ENCODE assay signal across 21 cellular contexts in genomic region chr10:47400786-47401185, GRCh38. TPM values are rescaled to one million over a fixed set of nuclear protein-coding genes. Genes with fewer than 3 reads are reported as not detected.
A peak's percentile ranks its signal among the peaks of the same experiment; 100 is the strongest.
DNase-seq lines count a peak whose midpoint lies in the region; ATAC-seq and TF ChIP-seq lines count a peak whose summit lies in the region.
"Had no signal": no experiment of that assay in that cellular context is flagged by ENCODE, and none has a peak within 500 bp of the region (broad histone marks: within the 10 kb centered on the region; RNA-seq: fewer than 3 reads in every experiment).

No MANE protein-coding gene starts in this region.

- H3K9me2 ChIP-seq in MM.1S (replicated peaks; ENCODE audit: insufficient read depth, low read length): no peaks in the 10 kb centered on the region

- H4K20me1 ChIP-seq in MM.1S (ENCODE audit: insufficient read depth, low read length): no peaks in the 10 kb centered on the region
- H4K20me1 ChIP-seq: BLaER1 treated with 17β-estradiol and CSF1 and Interleukin-3, amounts not matched to agents 10 nM and 100 nM had no signal

- H3K79me2 ChIP-seq in MM.1S (ENCODE audit: low read length): no peaks in the 10 kb centered on the region

- no peaks in the 10 kb centered on the region for H3K4me1 ChIP-seq in MM.1S (ENCODE audit: low read length)
- H3K4me1 ChIP-seq: BLaER1 treated with 17β-estradiol and CSF1 and Interleukin-3, amounts not matched to agents 10 nM and 100 nM had no signal

- H3K9me3 ChIP-seq in MM.1S (replicated peaks; ENCODE audit: insufficient read depth, low read length): no peaks in the 10 kb centered on the region

- H3K36me3 ChIP-seq in MM.1S (replicated peaks; ENCODE audit: insufficient read depth, low read length): no peaks in the 10 kb centered on the region
- H3K36me3 ChIP-seq: BLaER1 treated with 17β-estradiol and CSF1 and Interleukin-3, amounts not matched to agents 10 nM and 100 nM had no signal

- H3K4me1 Mint-ChIP-seq in glutamatergic neuron (ENCODE audit: low read depth, unreplicated experiment) (peaks cover 17% of the 10 kb centered on the region), nephron (peaks cover 21% of the 10 kb centered on the region), type B pancreatic cell (ENCODE audit: unreplicated experiment) (peaks cover 32% of the 10 kb centered on the region)
- no peaks in the 10 kb centered on the region for H3K4me1 Mint-ChIP-seq in activated T-cell treated with anti-CD3 and anti-CD28 coated beads, Interleukin-2, amount 50 U/mL, for 4 hours (ENCODE audit: low read depth)

- no peaks in the 10 kb centered on the region for H3F3A ChIP-seq in MM.1S (ENCODE audit: insufficient read depth, low read length)

- no peak overlapping the region for H3K4me3 ChIP-seq in MM.1S (ENCODE audit: low read length)
- H3K4me3 ChIP-seq: A549; BLaER1 treated with 17β-estradiol and CSF1 and Interleukin-3, amounts not matched to agents 10 nM and 100 nM; GM12878 had no signal

- H3K4me3 Mint-ChIP-seq in glutamatergic neuron (ENCODE audit: unreplicated experiment): peak overlapping the region; percentile 25
- no peak overlapping the region for H3K4me3 Mint-ChIP-seq in nephron
- no peak overlapping the region for H3K4me3 Mint-ChIP-seq in type B pancreatic cell
- H3K4me3 Mint-ChIP-seq in activated T-cell treated with anti-CD3 and anti-CD28 coated beads, Interleukin-2, amount 50 U/mL, for 4 hours: no peak overlapping the region
- H3K4me3 Mint-ChIP-seq: CD8-positive, alpha-beta T cell; H9 had no signal

- no peak for ATAC-seq in activated T-cell treated with anti-CD3 and anti-CD28 coated beads, Interleukin-2, amount 50 U/mL, for 4 hours
- ATAC-seq in GM19328 (IDR thresholded peaks at IDR 0.05; ENCODE audit: unreplicated experiment): no peak
- ATAC-seq: A549; CD8-positive, alpha-beta T cell; GM12878; HepG2 had no signal

- no peak overlapping the region for H3K4me2 ChIP-seq in MM.1S (ENCODE audit: low read depth, low read length)
- H3K4me2 ChIP-seq: A549; BLaER1 treated with 17β-estradiol and CSF1 and Interleukin-3, amounts not matched to agents 10 nM and 100 nM had no signal

- DNase-seq in activated effector memory CD4-positive, alpha-beta T cell treated with anti-CD3 and anti-CD28 coated beads, Interleukin-2, amount 50 U/mL, for 16 hours: peak; percentile 27
- no peak for DNase-seq in activated effector memory CD4-positive, alpha-beta T cell treated with Interleukin-2 at 50 U/mL for 16 hours
- no peak for DNase-seq in glutamatergic neuron
- DNase-seq in type B pancreatic cell (ENCODE audit: extremely low spot score, unreplicated experiment): peak; percentile 18
- no peak for DNase-seq in activated T-cell treated with anti-CD3 and anti-CD28 coated beads, Interleukin-2, amount 50 U/mL, for 4 hours
- no peak for DNase-seq in MM.1S
- DNase-seq: CD8-positive, alpha-beta T cell; DMS 273 treated with DMSO at 0.1 percent for 48 hours; DMS53; DND-41; EL; H9 had no signal

- no peak overlapping the region for H3K27ac ChIP-seq in MM.1S (ENCODE audit: low read length)
- H3K27ac ChIP-seq: 22Rv1; BLaER1 treated with 17β-estradiol and CSF1 and Interleukin-3, amounts not matched to agents 10 nM and 100 nM had no signal

- peaks cover 9% of the 10 kb centered on the region for H3K27me3 Mint-ChIP-seq in glutamatergic neuron (ENCODE audit: unreplicated experiment)
- peaks cover 3% of the 10 kb centered on the region for H3K27me3 Mint-ChIP-seq in nephron (ENCODE audit: low read depth)
- no peaks in the 10 kb centered on the region for H3K27me3 Mint-ChIP-seq in type B pancreatic cell
- H3K27me3 Mint-ChIP-seq in activated T-cell treated with anti-CD3 and anti-CD28 coated beads, Interleukin-2, amount 50 U/mL, for 4 hours (ENCODE audit: low read depth): peaks cover 17% of the 10 kb centered on the region

- H3K27me3 ChIP-seq in MM.1S (replicated peaks; ENCODE audit: insufficient read depth, low read length): no peaks in the 10 kb centered on the region
- H3K27me3 ChIP-seq: BLaER1 treated with 17β-estradiol and CSF1 and Interleukin-3, amounts not matched to agents 10 nM and 100 nM had no signal

- H3K9me3 Mint-ChIP-seq in glutamatergic neuron (ENCODE audit: unreplicated experiment): peaks cover 12% of the 10 kb centered on the region
- H3K9me3 Mint-ChIP-seq in nephron: no peaks in the 10 kb centered on the region
- peaks cover 11% of the 10 kb centered on the region for H3K9me3 Mint-ChIP-seq in type B pancreatic cell
- no peaks in the 10 kb centered on the region for H3K9me3 Mint-ChIP-seq in activated T-cell treated with anti-CD3 and anti-CD28 coated beads, Interleukin-2, amount 50 U/mL, for 4 hours
- H3K9me3 Mint-ChIP-seq: CD8-positive, alpha-beta T cell; H9 had no signal

- H3K36me3 Mint-ChIP-seq in glutamatergic neuron (ENCODE audit: unreplicated experiment) (peaks cover 5% of the 10 kb centered on the region), nephron (ENCODE audit: low read depth) (no peaks in the 10 kb centered on the region), type B pancreatic cell (peaks cover 3% of the 10 kb centered on the region)
- H3K36me3 Mint-ChIP-seq in activated T-cell treated with anti-CD3 and anti-CD28 coated beads, Interleukin-2, amount 50 U/mL, for 4 hours (ENCODE audit: insufficient read depth): no peaks in the 10 kb centered on the region
- H3K36me3 Mint-ChIP-seq: CD8-positive, alpha-beta T cell had no signal

- H3K9ac ChIP-seq in MM.1S (ENCODE audit: low read length): no peak overlapping the region
- H3K9ac ChIP-seq: BLaER1 treated with 17β-estradiol and CSF1 and Interleukin-3, amounts not matched to agents 10 nM and 100 nM had no signal

- no peak overlapping the region for H2AFZ ChIP-seq in MM.1S (ENCODE audit: low read length)

- no peak for TF ChIP-seq CTCF in glutamatergic neuron (IDR thresholded peaks at IDR 0.05; ENCODE audit: partially characterized antibody, unreplicated experiment)
- no peak for TF ChIP-seq CTCF in nephron (IDR thresholded peaks at IDR 0.05; ENCODE audit: unreplicated experiment in 3 of 3)
- no peak for TF ChIP-seq CTCF in type B pancreatic cell (conservative IDR thresholded peaks at IDR 0.05)
- TF ChIP-seq CTCF in MM.1S (IDR thresholded peaks at IDR 0.05; ENCODE audit: low read length): no peak

- H3K27ac Mint-ChIP-seq in glutamatergic neuron (ENCODE audit: unreplicated experiment) (no peak overlapping the region), nephron (peak overlapping the region; percentile 32 to 97 (median 60)), type B pancreatic cell (no peak overlapping the region)
- H3K27ac Mint-ChIP-seq: CD8-positive, alpha-beta T cell; H9 had no signal

RNA-seq across cellular contexts. Expression of gene ZNF488, which starts 16.7 kb away (rescaled TPM):
- total RNA-seq in glutamatergic neuron (ENCODE audit: unreplicated experiment) (3.3 TPM), type B pancreatic cell (ENCODE audit: low replicate concordance) (4.0 and 4.9 TPM in 2 replicates)
- total RNA-seq in activated T-cell treated with anti-CD3 and anti-CD28 coated beads, Interleukin-2, amount 50 U/mL, for 4 hours: under 1 TPM in 1 of 3 donors, not detected in 2; 0.10 TPM
- total RNA-seq: CD8-positive, alpha-beta T cell; G401; GM12878 had no signal

RNA-seq across cellular contexts. Expression of gene RBP3, which starts 52.6 kb away (rescaled TPM):
- total RNA-seq in glutamatergic neuron (ENCODE audit: unreplicated experiment) (not detected), type B pancreatic cell (ENCODE audit: low replicate concordance) (not detected in 2 replicates)
- total RNA-seq in activated T-cell treated with anti-CD3 and anti-CD28 coated beads, Interleukin-2, amount 50 U/mL, for 4 hours: not detected
- total RNA-seq: CD8-positive, alpha-beta T cell; G401; GM12878; H1; H9; HepG2 had no signal

Comparison
In these comparisons a context has a peak if more than half of its experiments do, and no peak if none do; other contexts are left out.
1. DNase-seq: peak in activated effector memory CD4-positive, alpha-beta T cell treated with anti-CD3 and anti-CD28 coated beads, Interleukin-2, amount 50 U/mL, for 16 hours (single experiment) and type B pancreatic cell (single experiment); none in activated effector memory CD4-positive, alpha-beta T cell treated with Interleukin-2 at 50 U/mL for 16 hours (single experiment), glutamatergic neuron (single experiment), activated T-cell treated with anti-CD3 and anti-CD28 coated beads, Interleukin-2, amount 50 U/mL, for 4 hours (single experiment) and MM.1S (single experiment).
2. H3K27ac Mint-ChIP-seq: peak in nephron (3 of 3); none in glutamatergic neuron (single experiment) and type B pancreatic cell (single experiment).